ENCODE assay signal across 9 cellular contexts in genomic region chrX:133215747-133216146, GRCh38. TPM values are rescaled to one million over a fixed set of nuclear protein-coding genes. Genes with fewer than 3 reads are reported as not detected.
DNase-seq lines count a peak whose midpoint lies in the region; ATAC-seq, FAIRE-seq and TF ChIP-seq lines count a peak whose summit lies in the region.
"Had no signal": no experiment of that assay in that cellular context is flagged by ENCODE, and none has a peak within 500 bp of the region (broad histone marks: within the 10 kb centered on the region; RNA-seq: fewer than 3 reads in every experiment).

No MANE protein-coding gene starts in this region.

- DNase-seq in stimulated activated naive CD8-positive, alpha-beta T cell treated with anti-CD3 and anti-CD28 coated beads, Interleukin-15, Interleukin-2, amounts not matched to agents 100 U/mL and 50 U/mL, for 24 hours: peak; percentile 3
- DNase-seq in stimulated activated naive CD8-positive, alpha-beta T cell treated with anti-CD3 and anti-CD28 coated beads, Interleukin-15, amount 100 ng/mL, for 72 hours: no peak
- DNase-seq in fibroblast of mammary gland (ENCODE audit: low read depth) (peak; percentile 31), urothelium cell line (ENCODE audit: low spot score) (peak; percentile 4), middle frontal gyrus (ENCODE audit: extremely low spot score, low spot score) (no peak)
- no peak for DNase-seq in naive thymus-derived CD8-positive, alpha-beta T cell
- DNase-seq in activated CD4-positive, alpha-beta T cell treated with anti-CD3 and anti-CD28 coated beads for 4 hours: no peak

- H2AFZ ChIP-seq in OCI-LY3 (ENCODE audit: low read depth, low read length): no peak overlapping the region

- no peak for FAIRE-seq in urothelium cell line (lab: Jason Lieb, UNC)

- H3K4me1 ChIP-seq in OCI-LY3 (ENCODE audit: low read length): peaks cover 10% of the 10 kb centered on the region

- H3K9ac ChIP-seq in OCI-LY3 (ENCODE audit: low read length): no peak overlapping the region

- H3K79me2 ChIP-seq in OCI-LY3 (ENCODE audit: low read length): no peaks in the 10 kb centered on the region

- H3K27me3 Mint-ChIP-seq in stimulated activated naive CD8-positive, alpha-beta T cell treated with anti-CD3 and anti-CD28 coated beads, Interleukin-15, amount 100 ng/mL, for 72 hours: peaks cover 8% of the 10 kb centered on the region
- peaks cover 0 to 2% (median 0%) of the 10 kb centered on the region in 5 donors for H3K27me3 Mint-ChIP-seq in naive thymus-derived CD8-positive, alpha-beta T cell

- POLR2A ChIA-PET in naive thymus-derived CD8-positive, alpha-beta T cell (lab: Charles Lee): no interaction called here

- H3K4me2 ChIP-seq in OCI-LY3 (ENCODE audit: low read length): no peak overlapping the region

- no peak overlapping the region for H3K27ac Mint-ChIP-seq in stimulated activated naive CD8-positive, alpha-beta T cell treated with anti-CD3 and anti-CD28 coated beads, Interleukin-15, amount 100 ng/mL, for 72 hours
- no peak overlapping the region for H3K27ac Mint-ChIP-seq in naive thymus-derived CD8-positive, alpha-beta T cell

- H3K27ac ChIP-seq in OCI-LY3 (ENCODE audit: low read length): no peak overlapping the region
- H3K27ac ChIP-seq: neutrophil had no signal

- no peak for ATAC-seq in stimulated activated naive CD8-positive, alpha-beta T cell treated with anti-CD3 and anti-CD28 coated beads, Interleukin-15, Interleukin-2, amounts not matched to agents 100 U/mL and 50 U/mL, for 24 hours
- ATAC-seq in stimulated activated naive CD8-positive, alpha-beta T cell treated with anti-CD3 and anti-CD28 coated beads, Interleukin-15, amount 100 ng/mL, for 72 hours: no peak
- ATAC-seq in naive thymus-derived CD8-positive, alpha-beta T cell: no peak

- H3K9me3 ChIP-seq in OCI-LY3 (ENCODE audit: insufficient read depth, low read length): no peaks in the 10 kb centered on the region
- H3K9me3 ChIP-seq: neutrophil had no signal

- no peaks in the 10 kb centered on the region for H3K36me3 ChIP-seq in OCI-LY3 (replicated peaks; ENCODE audit: low read depth, low read length)
- H3K36me3 ChIP-seq: neutrophil had no signal

- H3K36me3 Mint-ChIP-seq in naive thymus-derived CD8-positive, alpha-beta T cell: no peaks in the 10 kb centered on the region

- peak; percentile 57 for TF ChIP-seq CTCF in OCI-LY3 (IDR thresholded peaks at IDR 0.05; ENCODE audit: low read depth, low read length)
- TF ChIP-seq CTCF in fibroblast of mammary gland (conservative IDR thresholded peaks at IDR 0.05; ENCODE audit: control insufficient read depth, insufficient read depth, low read depth, low read length): peak; percentile 43

- no peaks in the 10 kb centered on the region for H4K20me1 ChIP-seq in OCI-LY3 (ENCODE audit: insufficient read depth, low read length)

- H3K4me1 Mint-ChIP-seq in stimulated activated naive CD8-positive, alpha-beta T cell treated with anti-CD3 and anti-CD28 coated beads, Interleukin-15, amount 100 ng/mL, for 72 hours: no peaks in the 10 kb centered on the region
- no peaks in the 10 kb centered on the region for H3K4me1 Mint-ChIP-seq in naive thymus-derived CD8-positive, alpha-beta T cell

- no peak overlapping the region for H3K4me3 Mint-ChIP-seq in stimulated activated naive CD8-positive, alpha-beta T cell treated with anti-CD3 and anti-CD28 coated beads, Interleukin-15, amount 100 ng/mL, for 72 hours
- no peak overlapping the region for H3K4me3 Mint-ChIP-seq in naive thymus-derived CD8-positive, alpha-beta T cell

- H3K9me3 Mint-ChIP-seq in stimulated activated naive CD8-positive, alpha-beta T cell treated with anti-CD3 and anti-CD28 coated beads, Interleukin-15, amount 100 ng/mL, for 72 hours: no peaks in the 10 kb centered on the region
- no peaks in the 10 kb centered on the region for H3K9me3 Mint-ChIP-seq in naive thymus-derived CD8-positive, alpha-beta T cell

- no peak overlapping the region for H3K4me3 ChIP-seq in OCI-LY3 (ENCODE audit: low read length)
- no peak overlapping the region for H3K4me3 ChIP-seq in fibroblast of mammary gland (ENCODE audit: control insufficient read depth, low read depth, low read length)

- no peaks in the 10 kb centered on the region for H3K27me3 ChIP-seq in OCI-LY3 (ENCODE audit: low read depth, low read length)
- H3K27me3 ChIP-seq: neutrophil had no signal

RNA-seq across cellular contexts. Expression of gene TFDP3, which starts 2.4 kb away (rescaled TPM):
- not detected for total RNA-seq in naive thymus-derived CD8-positive, alpha-beta T cell
- polyA plus RNA-seq in naive thymus-derived CD8-positive, alpha-beta T cell: not detected

Comparison
In these comparisons a context has a peak if more than half of its experiments do, and no peak if none do; other contexts are left out.
1. DNase-seq: peak in stimulated activated naive CD8-positive, alpha-beta T cell treated with anti-CD3 and anti-CD28 coated beads, Interleukin-15, Interleukin-2, amounts not matched to agents 100 U/mL and 50 U/mL, for 24 hours (single experiment), fibroblast of mammary gland (single experiment) and urothelium cell line (single experiment); none in stimulated activated naive CD8-positive, alpha-beta T cell treated with anti-CD3 and anti-CD28 coated beads, Interleukin-15, amount 100 ng/mL, for 72 hours (0 of 2), middle frontal gyrus (single experiment), naive thymus-derived CD8-positive, alpha-beta T cell (0 of 10) and activated CD4-positive, alpha-beta T cell treated with anti-CD3 and anti-CD28 coated beads for 4 hours (0 of 2).